ENCODE assay signal across 26 cellular contexts in genomic region chr9:94933429-94933828, GRCh38.
DNase-seq lines count a peak whose midpoint lies in the region; ATAC-seq and TF ChIP-seq lines count a peak whose summit lies in the region.
"Had no signal": no experiment of that assay in that cellular context is flagged by ENCODE, and none has a peak within 500 bp of the region (broad histone marks: within the 10 kb centered on the region; RNA-seq: fewer than 3 reads in every experiment).

No MANE protein-coding gene starts in this region.

- 86 to 89% (median 87%) methylated on average over 5 of the region's 5 CpGs for WGBS in psoas muscle, 3 donors

- peaks cover 39% of the 10 kb centered on the region for H3K36me3 Mint-ChIP-seq in HFFc6 (ENCODE audit: low read depth)

- H3K4me3 ChIP-seq in AG10803 (ENCODE audit: low read length) (no peak overlapping the region), brain microvascular endothelial cell (ENCODE audit: low read depth, low read length) (no peak overlapping the region), psoas muscle (no peak overlapping the region), mucosa of descending colon (no peak overlapping the region)
- H3K4me3 ChIP-seq: adrenal gland, gastrocnemius medialis, transverse colon had no signal

- in situ Hi-C loops in brain microvascular endothelial cell (cut with HindIII; ENCODE audit: low pct_ligation_motif_present, low sequenced_read_pairs): no loop called here

- H3K4me3 Mint-ChIP-seq in HFFc6: no peak overlapping the region
- H3K4me3 Mint-ChIP-seq: activated B cell treated with CpG ODN at 0.5 μM for 24 hours, memory B cell had no signal

- H3K36me3 ChIP-seq in brain microvascular endothelial cell (replicated peaks) (no peaks in the 10 kb centered on the region), psoas muscle (ENCODE audit: insufficient read depth in 1 of 2, low read depth in 1 of 2) (no peaks in the 10 kb centered on the region), mucosa of descending colon (ENCODE audit: low read depth) (no peaks in the 10 kb centered on the region)
- H3K36me3 ChIP-seq: adrenal gland, gastrocnemius medialis, transverse colon had no signal

- no peak for ATAC-seq in psoas muscle
- no peak for ATAC-seq in mucosa of descending colon
- ATAC-seq in activated CD4-positive, CD25-positive, alpha-beta regulatory T cell treated with anti-CD3 and anti-CD28 coated beads, Interleukin-2, amount 50 U/mL, for 24 hours: no peak
- ATAC-seq in GM18505 (IDR thresholded peaks at IDR 0.05; ENCODE audit: unreplicated experiment): no peak
- ATAC-seq: gastrocnemius medialis had no signal

- peaks cover 71% of the 10 kb centered on the region for H3K4me1 Mint-ChIP-seq in HFFc6 (ENCODE audit: low read depth)
- H3K4me1 Mint-ChIP-seq: activated B cell treated with CpG ODN at 0.5 μM for 24 hours had no signal

- peak; percentile 88 for DNase-seq in AG10803 (ENCODE audit: low read depth)
- DNase-seq in HFFc6: peak; percentile 70
- DNase-seq in brain microvascular endothelial cell: no peak
- DNase-seq in psoas muscle: no peak
- DNase-seq in mucosa of descending colon: no peak
- no peak for DNase-seq in H4 (ENCODE audit: low spot score)
- DNase-seq: ACHN; activated B cell treated with CpG ODN at 0.5 μM for 24 hours; activated CD4-positive, alpha-beta T cell treated with anti-CD3 and anti-CD28 coated beads, Interleukin-2, amount 50 U/mL, for 48 hours; activated naive CD4-positive, alpha-beta T cell treated with Interleukin-2 at 50 U/mL for 16 hours; C1 segment of cervical spinal cord; cortex of kidney; DND-41; gastrocnemius medialis; hypothalamus; NCI-H1048; NCI-H1694; NCI-H2171 treated with DMSO at 0.1 percent for 48 hours; NCI-H526; SHP77 treated with DMSO at 0.1 percent for 48 hours; stimulated activated CD4-positive, alpha-beta T cell treated with anti-CD3 and anti-CD28 coated beads, Interleukin-2, amount 100 ng/mL, for 24 hours; transverse colon had no signal

- H3K27me3 Mint-ChIP-seq in HFFc6 (ENCODE audit: insufficient read depth): no peaks in the 10 kb centered on the region; the same call in none of the 2 replicates
- H3K27me3 Mint-ChIP-seq: activated B cell treated with CpG ODN at 0.5 μM for 24 hours, memory B cell had no signal

- H3K27ac Mint-ChIP-seq in HFFc6: peak overlapping the region; percentile 70
- H3K27ac Mint-ChIP-seq: activated B cell treated with CpG ODN at 0.5 μM for 24 hours had no signal

- peak overlapping the region; percentile 40 for H3K27ac ChIP-seq in brain microvascular endothelial cell
- peak overlapping the region; percentile 36 for H3K27ac ChIP-seq in psoas muscle
- H3K27ac ChIP-seq: gastrocnemius medialis had no signal

- H3K27me3 ChIP-seq in brain microvascular endothelial cell (replicated peaks) (no peaks in the 10 kb centered on the region), psoas muscle (ENCODE audit: insufficient read depth in 3 of 3, low read length in 2 of 3) (no peaks in the 10 kb centered on the region)
- H3K27me3 ChIP-seq: adrenal gland, gastrocnemius medialis, transverse colon had no signal

- H3K9me3 ChIP-seq in psoas muscle (no peaks in the 10 kb centered on the region), mucosa of descending colon (no peaks in the 10 kb centered on the region)
- H3K9me3 ChIP-seq: adrenal gland, gastrocnemius medialis, transverse colon had no signal

- peaks cover 20% of the 10 kb centered on the region for H3K4me1 ChIP-seq in psoas muscle
- H3K4me1 ChIP-seq in mucosa of descending colon (ENCODE audit: low read depth): peaks cover 7% of the 10 kb centered on the region

- TF ChIP-seq CTCF in AG10803 (conservative IDR thresholded peaks at IDR 0.05; ENCODE audit: low read length) (no peak), HFFc6 (IDR thresholded peaks at IDR 0.05) (no peak), brain microvascular endothelial cell (IDR thresholded peaks at IDR 0.05; ENCODE audit: low read depth, low read length, missing control alignments) (no peak), psoas muscle (IDR thresholded peaks at IDR 0.05) (no peak), mucosa of descending colon (IDR thresholded peaks at IDR 0.05) (no peak)

- no peaks in the 10 kb centered on the region for H3K9me3 Mint-ChIP-seq in HFFc6
- H3K9me3 Mint-ChIP-seq: activated B cell treated with CpG ODN at 0.5 μM for 24 hours, memory B cell had no signal

- intact Hi-C loops in psoas muscle (cut with DNase I): loop anchor here in 1 of 2 donors (5.0 kb wide), 1 partner anchor 34 kb away; no protein-coding TSS in a partner anchor
- intact Hi-C loops in mucosa of descending colon (cut with DNase I, micrococcal nuclease): no loop called here

- TF ChIP-seq POLR2A in GM18505 (IDR thresholded peaks at IDR 0.05; ENCODE audit: borderline replicate concordance, extremely low read depth, insufficient read depth, insufficient read length): no peak

Comparison
In these comparisons a context has a peak if more than half of its experiments do, and no peak if none do; other contexts are left out.
1. DNase-seq: peak in AG10803 (single experiment) and HFFc6 (single experiment); none in brain microvascular endothelial cell (single experiment), psoas muscle (0 of 2), mucosa of descending colon (0 of 3) and H4 (single experiment).